ENCODE assay signal across 7 cellular contexts in genomic region chr7:141526115-141526514, GRCh38.
"Had no signal": no experiment of that assay in that cellular context is flagged by ENCODE, and none has a peak within 500 bp of the region (broad histone marks: within the 10 kb centered on the region; RNA-seq: fewer than 3 reads in every experiment).

No MANE protein-coding gene starts in this region.

- ATAC-seq: HepG2, K562 had no signal

- FAIRE-seq: HepG2, HTR-8/SVneo, K562 had no signal

- DNase-seq: IMR-90, KG1 had no signal

- H3K27ac ChIP-seq: HL-60, KMS-11 had no signal

- H3K4me3 ChIP-seq: K562 had no signal

- H3K4me2 ChIP-seq: KMS-11 had no signal

- H3K9ac ChIP-seq: KMS-11 had no signal
